Comparison of ENCODE assay signal across 8 cellular contexts in genomic region chr1:71046891-71047634, GRCh38. TPM values are rescaled to one million over a fixed set of nuclear protein-coding genes. Genes with fewer than 3 reads are reported as not detected.
DNase-seq lines count a peak whose midpoint lies in the region; ATAC-seq, FAIRE-seq and TF ChIP-seq lines count a peak whose summit lies in the region.

No MANE protein-coding gene starts in this region.

- H3K36me3 Mint-ChIP-seq in T-helper 2 cell treated with Interferon-gamma antibody and Interleukin-4, amounts not matched to agents 5 μg/mL and 100 μg/mL, for 36 hours (ENCODE audit: low read depth): peaks cover 2% of the 10 kb centered on the region

- POLR2A ChIA-PET in endothelial cell of umbilical vein (lab: Charles Lee): no interaction called here

- dilution Hi-C loops in endothelial cell of umbilical vein (cut with MboI; ENCODE audit: extremely low pct_ligation_motif_present, low sequenced_read_pairs): no loop called here

- peak overlapping the region in 2 of 3 experiments; percentile 7 to 12 for H3K4me3 ChIP-seq in endothelial cell of umbilical vein (replicated peaks in 1 of 3; ENCODE audit: insufficient read depth in 1 of 3, low read depth in 1 of 3, low read length in 3 of 3)
- peak overlapping the region; percentile 21 for H3K4me3 ChIP-seq in mucosa of stomach (ENCODE audit: low read length)

- peak overlapping the region; percentile 84 for H3K4me3 Mint-ChIP-seq in T-helper 2 cell treated with Interferon-gamma antibody and Interleukin-4, amounts not matched to agents 5 μg/mL and 100 μg/mL, for 36 hours

- no peak overlapping the region for H3K9ac ChIP-seq in endothelial cell of umbilical vein (replicated peaks; ENCODE audit: extremely low read depth, insufficient read depth, low read length)
- no peak overlapping the region for H3K9ac ChIP-seq in mucosa of stomach (ENCODE audit: low read length)

- H3K27ac Mint-ChIP-seq in T-helper 2 cell treated with Interferon-gamma antibody and Interleukin-4, amounts not matched to agents 5 μg/mL and 100 μg/mL, for 36 hours: no peak overlapping the region

- H3K4me2 ChIP-seq in endothelial cell of umbilical vein (ENCODE audit: insufficient read depth, low read length): peak overlapping the region; percentile 23

- H4K20me1 ChIP-seq in endothelial cell of umbilical vein (replicated peaks; ENCODE audit: control insufficient read depth, extremely low read depth, insufficient read depth, low read length): no peaks in the 10 kb centered on the region

- no peak overlapping the region for H3K27ac ChIP-seq in endothelial cell of umbilical vein (ENCODE audit: insufficient read depth, low read depth, low read length)

- no peak for TF ChIP-seq POLR2A in endothelial cell of umbilical vein (IDR thresholded peaks at IDR 0.05; ENCODE audit: low read depth, low read length)

- H3K27me3 Mint-ChIP-seq in T-helper 2 cell treated with Interferon-gamma antibody and Interleukin-4, amounts not matched to agents 5 μg/mL and 100 μg/mL, for 36 hours (ENCODE audit: low read depth): peaks cover 53% of the 10 kb centered on the region

- H3K79me2 ChIP-seq in endothelial cell of umbilical vein (ENCODE audit: control insufficient read depth, insufficient read depth, low read length): no peaks in the 10 kb centered on the region

- H3K9me3 ChIP-seq in endothelial cell of umbilical vein (replicated peaks; ENCODE audit: control insufficient read depth, insufficient read depth, low read length): no peaks in the 10 kb centered on the region
- no peaks in the 10 kb centered on the region for H3K9me3 ChIP-seq in mucosa of stomach (ENCODE audit: control insufficient read depth, low read length)

- ATAC-seq in GM19455 (IDR thresholded peaks at IDR 0.05; ENCODE audit: unreplicated experiment) (peak; percentile 16), HG03095 (IDR thresholded peaks at IDR 0.05; ENCODE audit: unreplicated experiment) (no peak)

- H3K36me3 ChIP-seq in endothelial cell of umbilical vein (ENCODE audit: control insufficient read depth in 2 of 2, extremely low read depth in 1 of 2, insufficient read depth in 2 of 2, low read length in 2 of 2) (no peaks in the 10 kb centered on the region), mucosa of stomach (ENCODE audit: control insufficient read depth, insufficient read depth, low read length) (no peaks in the 10 kb centered on the region)

- CTCF ChIA-PET in endothelial cell of umbilical vein (lab: Charles Lee): interaction anchor here (4.2 to 5.7 kb wide), 2 partner anchors 362 to 519 kb away, joined by 31 to 35 read pairs; no protein-coding TSS in a partner anchor

- H3K27me3 ChIP-seq in endothelial cell of umbilical vein (ENCODE audit: control insufficient read depth in 2 of 2, insufficient read depth in 2 of 2, low read length in 2 of 2) (peaks cover 42 to 64% of the 10 kb centered on the region in 2 experiments), mucosa of stomach (ENCODE audit: control insufficient read depth, insufficient read depth, low read length) (peaks cover 40% of the 10 kb centered on the region)

- peaks cover 15% of the 10 kb centered on the region for H3K4me1 Mint-ChIP-seq in T-helper 2 cell treated with Interferon-gamma antibody and Interleukin-4, amounts not matched to agents 5 μg/mL and 100 μg/mL, for 36 hours (ENCODE audit: low read depth)

- FAIRE-seq in endothelial cell of umbilical vein (lab: Jason Lieb, UNC): no peak

- H3K9me3 Mint-ChIP-seq in T-helper 2 cell treated with Interferon-gamma antibody and Interleukin-4, amounts not matched to agents 5 μg/mL and 100 μg/mL, for 36 hours: no peaks in the 10 kb centered on the region

- no peak for TF ChIP-seq CTCF in endothelial cell of umbilical vein (IDR thresholded peaks at IDR 0.05; ENCODE audit: extremely low read depth in 1 of 2, insufficient read depth in 1 of 2, low read depth in 1 of 2, low read length in 2 of 2)

- BruUV-seq in endothelial cell of umbilical vein (replicated peaks; lab: Mats Ljungman, UMichigan): no TSS peak

- peak overlapping the region; percentile 79 for H2AFZ ChIP-seq in endothelial cell of umbilical vein (ENCODE audit: low read depth, low read length)

- no peaks in the 10 kb centered on the region for H3K9me1 ChIP-seq in endothelial cell of umbilical vein (replicated peaks; ENCODE audit: control insufficient read depth, extremely low read depth, insufficient read depth, low read length)

- H3K4me1 ChIP-seq in endothelial cell of umbilical vein (ENCODE audit: control insufficient read depth, extremely low read depth, insufficient read depth, low read length) (peaks cover 9% of the 10 kb centered on the region), mucosa of stomach (ENCODE audit: control insufficient read depth, insufficient read depth, low read length) (peaks cover 4% of the 10 kb centered on the region)

- DNase-seq in AG08395 (ENCODE audit: low spot score) (peak; percentile 27), endothelial cell of umbilical vein (ENCODE audit: low read depth, low spot score) (peak; percentile 13), MV-4-11 (lab: John Stamatoyannopoulos, UW) (no peak), SIG-M5 treated with dmso at 0.1 percent for 504 hours (lab: John Stamatoyannopoulos, UW; ENCODE audit: unreplicated experiment) (no peak)
- DNase-seq in T-helper 2 cell treated with Interferon-gamma antibody and Interleukin-4, amounts not matched to agents 5 μg/mL and 100 μg/mL, for 36 hours (ENCODE audit: low spot score): peak; percentile 18

- intact Hi-C loops in endothelial cell of umbilical vein (cut with micrococcal nuclease): no loop called here

TF ChIP-seq in endothelial cell of umbilical vein, 7 proteins besides CTCF, POLR2A, EP300 and RAD21:
- TF ChIP-seq MAX (IDR thresholded peaks at IDR 0.05; ENCODE audit: insufficient read depth, insufficient read length): no peak
- no peak for TF ChIP-seq FOS (IDR thresholded peaks at IDR 0.05; ENCODE audit: borderline replicate concordance, insufficient read depth, low read length)
- TF ChIP-seq EZH2 (IDR thresholded peaks at IDR 0.05; ENCODE audit: borderline replicate concordance, low read depth, low read length, severe bottlenecking): peak; percentile 95
- TF ChIP-seq MYC (IDR thresholded peaks at IDR 0.05; ENCODE audit: low read depth, low read length): no peak
- no peak for TF ChIP-seq GATA2 (IDR thresholded peaks at IDR 0.05; ENCODE audit: insufficient read depth, insufficient read length, low read depth, low read length)
TF ChIP-seq in endothelial cell of umbilical vein: peak in this region for 1.

RNA-seq across cellular contexts. Expression of gene PTGER3, which starts 0.6 kb away (rescaled TPM):
- total RNA-seq in endothelial cell of umbilical vein: not detected in 2 replicates
- 0.01 TPM in 1 of 2 replicates, not detected in the other for polyA plus RNA-seq in endothelial cell of umbilical vein
- polyA plus RNA-seq in endothelial cell of umbilical vein (2011; cell fraction: cytosol; rRNA removed): not detected in 2 replicates
- polyA plus RNA-seq in endothelial cell of umbilical vein (2011; cell fraction: nucleus; rRNA removed): 0.01 and 0.07 TPM in 2 replicates
- polyA plus RNA-seq in endothelial cell of umbilical vein (2012): not detected in 2 replicates
- not detected in 2 replicates for polyA minus RNA-seq in endothelial cell of umbilical vein
- not detected for polyA minus RNA-seq in endothelial cell of umbilical vein (2011; cell fraction: cytosol; rRNA and poly(A)+ RNA removed)
- not detected in 2 replicates for polyA minus RNA-seq in endothelial cell of umbilical vein (2011; cell fraction: nucleus; rRNA and poly(A)+ RNA removed)

RNA-seq across cellular contexts. Expression of gene ZRANB2, which starts 33.8 kb away (rescaled TPM):
- total RNA-seq in endothelial cell of umbilical vein: 77.9 and 84.1 TPM in 2 replicates
- 18.9 and 23.6 TPM in 2 replicates for polyA plus RNA-seq in endothelial cell of umbilical vein
- 31.4 and 31.8 TPM in 2 replicates for polyA plus RNA-seq in endothelial cell of umbilical vein (2011; cell fraction: cytosol; rRNA removed)
- polyA plus RNA-seq in endothelial cell of umbilical vein (2011; cell fraction: nucleus; rRNA removed): 143 and 287 TPM in 2 replicates
- polyA plus RNA-seq in endothelial cell of umbilical vein (2012): 54.4 and 73.1 TPM in 2 replicates
- 16.1 and 23.5 TPM in 2 replicates for polyA minus RNA-seq in endothelial cell of umbilical vein
- polyA minus RNA-seq in endothelial cell of umbilical vein (2011; cell fraction: cytosol; rRNA and poly(A)+ RNA removed): 11.6 TPM
- 51.8 and 84.4 TPM in 2 replicates for polyA minus RNA-seq in endothelial cell of umbilical vein (2011; cell fraction: nucleus; rRNA and poly(A)+ RNA removed)

Comparison
In these comparisons a context has a peak if more than half of its experiments do, and no peak if none do; other contexts are left out.
1. DNase-seq: peak in AG08395 (single experiment), T-helper 2 cell treated with Interferon-gamma antibody and Interleukin-4, amounts not matched to agents 5 μg/mL and 100 μg/mL, for 36 hours (single experiment) and endothelial cell of umbilical vein (single experiment); none in MV-4-11 (single experiment) and SIG-M5 treated with dmso at 0.1 percent for 504 hours (single experiment).